2 cellular contexts compared by ENCODE assay signal in genomic region chr7:81669476-81670105, GRCh38.
A peak's percentile ranks its signal among the peaks of the same experiment; 100 is the strongest.
TF ChIP-seq lines count a peak whose summit lies in the region.

No MANE protein-coding gene starts in this region.

TF ChIP-seq in IMR-90, 13 proteins besides CTCF, POLR2A, EP300 and RAD21:
- no peak for TF ChIP-seq BHLHE40 (IDR thresholded peaks at IDR 0.05; ENCODE audit: low read depth, low read length)
- TF ChIP-seq, protein P1, sequence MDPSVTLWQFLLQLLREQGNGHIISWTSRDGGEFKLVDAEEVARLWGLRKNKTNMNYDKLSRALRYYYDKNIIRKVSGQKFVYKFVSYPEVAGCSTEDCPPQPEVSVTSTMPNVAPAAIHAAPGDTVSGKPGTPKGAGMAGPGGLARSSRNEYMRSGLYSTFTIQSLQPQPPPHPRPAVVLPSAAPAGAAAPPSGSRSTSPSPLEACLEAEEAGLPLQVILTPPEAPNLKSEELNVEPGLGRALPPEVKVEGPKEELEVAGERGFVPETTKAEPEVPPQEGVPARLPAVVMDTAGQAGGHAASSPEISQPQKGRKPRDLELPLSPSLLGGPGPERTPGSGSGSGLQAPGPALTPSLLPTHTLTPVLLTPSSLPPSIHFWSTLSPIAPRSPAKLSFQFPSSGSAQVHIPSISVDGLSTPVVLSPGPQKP (IDR thresholded peaks at IDR 0.05; ENCODE audit: borderline replicate concordance, low read depth, low read length), result no peak
- no peak for TF ChIP-seq RFX5 (IDR thresholded peaks at IDR 0.05; ENCODE audit: low read depth, low read length)
- peak; percentile 38; the same call in 1 of the 2 replicates for TF ChIP-seq CEBPB (IDR thresholded peaks at IDR 0.05; ENCODE audit: low read depth, low read length)

TF ChIP-seq in WTC11, 78 proteins besides CTCF, POLR2A, EP300 and RAD21:
- TF ChIP-seq ZNF317 (CRISPR knock-in tag; IDR thresholded peaks at IDR 0.05; ENCODE audit: borderline replicate concordance, low read depth), result no peak
- no peak for TF ChIP-seq PRRX2 (CRISPR knock-in tag; IDR thresholded peaks at IDR 0.05)
- TF ChIP-seq FOXJ3 (CRISPR knock-in tag; IDR thresholded peaks at IDR 0.05; ENCODE audit: borderline replicate concordance), result no peak
TF ChIP-seq in WTC11: peak in this region for 0.
